ENCODE assay signal across 2 cellular contexts in the genomic region with DNA sequence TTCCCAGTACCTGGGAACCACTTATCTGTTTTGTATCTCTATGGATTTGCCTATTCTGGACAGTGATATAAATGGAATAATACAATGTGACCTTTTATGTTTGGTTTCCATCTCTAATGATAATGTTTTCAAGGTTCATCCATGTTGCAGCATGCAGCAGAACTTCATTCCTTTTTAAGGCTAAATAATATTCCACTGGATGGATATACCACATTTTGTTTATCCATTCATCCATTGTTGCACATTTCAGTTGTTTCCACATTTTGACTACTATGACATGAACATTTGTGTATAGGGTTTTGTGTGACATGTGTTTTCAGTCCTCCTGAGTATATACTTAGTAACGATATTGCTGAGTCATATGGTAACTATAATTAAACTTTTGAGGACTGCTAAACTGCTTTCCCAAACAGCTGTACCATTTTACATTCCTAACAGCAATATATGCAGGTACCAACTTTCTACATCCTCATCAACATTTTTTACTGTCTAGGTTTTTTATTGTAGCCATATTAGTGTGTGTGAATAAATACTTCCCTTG.
TF ChIP-seq lines count a peak whose summit lies in the region.

No MANE protein-coding gene starts in this region.

TF ChIP-seq in A549, 52 proteins besides CTCF, POLR2A, EP300 and RAD21 (continued from another document):
- TF ChIP-seq, protein P1, sequence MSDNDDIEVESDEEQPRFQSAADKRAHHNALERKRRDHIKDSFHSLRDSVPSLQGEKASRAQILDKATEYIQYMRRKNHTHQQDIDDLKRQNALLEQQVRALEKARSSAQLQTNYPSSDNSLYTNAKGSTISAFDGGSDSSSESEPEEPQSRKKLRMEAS (IDR thresholded peaks at IDR 0.05) = no peak
- TF ChIP-seq HDAC2 (IDR thresholded peaks at IDR 0.05) (no peak), JUN (IDR thresholded peaks at IDR 0.05) (no peak), TFCP2L1 (CRISPR knock-in tag; IDR thresholded peaks at IDR 0.05) (no peak), SMC3 (IDR thresholded peaks at IDR 0.05) (no peak), GATA3 (IDR thresholded peaks at IDR 0.05; ENCODE audit: borderline replicate concordance) (no peak), CHD4 (IDR thresholded peaks at IDR 0.05; ENCODE audit: borderline replicate concordance) (no peak)
TF ChIP-seq in A549: peak in this region for 2.

TF ChIP-seq in H1, 55 proteins besides CTCF, POLR2A, EP300 and RAD21 (continued from another document):
- TF ChIP-seq HDAC2 (IDR thresholded peaks at IDR 0.05; ENCODE audit: borderline replicate concordance in 1 of 2, low read depth in 2 of 2, low read length in 2 of 2) = peak in 1 of 2 experiments; percentile 38; a peak in 1 of 4 replicates
- TF ChIP-seq JUND (IDR thresholded peaks at IDR 0.05; ENCODE audit: low read length) = no peak
- no peak for TF ChIP-seq TEAD4 (IDR thresholded peaks at IDR 0.05; ENCODE audit: low read depth, low read length)
